17 cellular contexts compared by ENCODE assay signal in the genomic region with DNA sequence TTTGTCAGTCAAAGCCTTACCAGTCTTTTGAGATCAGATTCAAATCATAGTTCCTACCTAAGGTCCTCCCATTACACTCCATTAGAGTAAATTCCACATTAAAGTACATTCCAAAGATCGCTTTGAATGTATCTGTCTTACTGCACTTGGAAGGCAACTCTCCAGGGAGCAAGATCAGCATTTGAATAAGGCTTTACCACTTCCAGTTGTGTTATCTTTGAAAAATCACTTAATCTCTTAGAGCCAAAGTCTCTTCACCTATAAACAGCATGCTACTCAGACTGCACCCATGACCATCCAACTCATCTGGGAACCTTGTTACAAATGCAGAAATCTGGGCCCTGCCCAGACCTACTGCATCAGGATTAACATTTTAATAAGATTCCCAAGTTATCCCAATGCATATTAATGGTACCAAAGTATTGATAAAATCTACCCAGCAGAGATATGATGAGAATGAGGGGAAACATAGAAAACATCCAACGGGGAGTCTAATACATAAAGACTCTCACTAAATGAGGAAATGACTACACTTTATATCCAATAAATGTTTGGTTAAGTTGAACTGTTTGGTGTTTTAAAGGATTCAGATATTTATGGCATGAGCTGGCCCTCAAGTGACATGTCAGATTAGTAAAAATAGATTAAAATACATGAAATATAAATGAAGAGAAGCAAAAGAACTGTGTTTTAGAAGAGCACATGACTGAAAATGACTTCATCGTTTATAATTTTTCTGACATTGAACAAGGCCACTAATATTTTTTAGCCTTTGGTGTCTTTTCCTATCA.
A peak's percentile ranks its signal among the peaks of the same experiment; 100 is the strongest.
DNase-seq lines count a peak whose midpoint lies in the region; ATAC-seq and TF ChIP-seq lines count a peak whose summit lies in the region.
"Had no signal": no experiment of that assay in that cellular context is flagged by ENCODE, and none has a peak within 500 bp of the region (broad histone marks: within the 10 kb centered on the region; RNA-seq: fewer than 3 reads in every experiment).

No MANE protein-coding gene starts in this region.

- H3K9me3 ChIP-seq in PC-3 (ENCODE audit: low read length) = no peaks in the 10 kb centered on the region
- no peaks in the 10 kb centered on the region for H3K9me3 ChIP-seq in endodermal cell (ENCODE audit: control insufficient read depth, low read length)
- H3K9me3 ChIP-seq in thyroid gland = no peaks in the 10 kb centered on the region
- H3K9me3 ChIP-seq: ovary, stomach had no signal

- no peaks in the 10 kb centered on the region for H3K9me2 ChIP-seq in PC-3 (replicated peaks; ENCODE audit: low read length)

- H3K27me3 ChIP-seq in PC-3 (ENCODE audit: low read length) (no peaks in the 10 kb centered on the region), endodermal cell (ENCODE audit: control insufficient read depth, insufficient read depth, low read length, poor library complexity, severe bottlenecking) (no peaks in the 10 kb centered on the region), thyroid gland (no peaks in the 10 kb centered on the region)
- H3K27me3 ChIP-seq: ovary, stomach had no signal

- TF ChIP-seq POLR2A in thyroid gland (IDR thresholded peaks at IDR 0.05) = no peak

- no peaks in the 10 kb centered on the region for H3F3A ChIP-seq in PC-3 (ENCODE audit: low read length, unreplicated experiment)

- peak overlapping the region; percentile 2 for H3K4me3 Mint-ChIP-seq in endodermal cell
- H3K4me3 Mint-ChIP-seq in neural crest cell = peak overlapping the region; percentile 2
- H3K4me3 Mint-ChIP-seq in activated CD8-positive, alpha-beta T cell treated with anti-CD3 and anti-CD28 coated beads, Interleukin-2, amount 10 ng/mL, durations not matched to agents 7 days and 5 days = no peak overlapping the region
- no peak overlapping the region for H3K4me3 Mint-ChIP-seq in activated naive CD8-positive, alpha-beta T cell treated with anti-CD3 and anti-CD28 coated beads, Interleukin-2, amount 50 U/mL, for 24 hours
- H3K4me3 Mint-ChIP-seq: activated CD4-positive, alpha-beta T cell treated with anti-CD3 and anti-CD28 coated beads, Interleukin-2, amount 10 ng/mL, durations not matched to agents 24 days and 14 days; dendritic cell treated with granulocyte-macrophage colony-stimulating factor and Interleukin-4, amounts not matched to agents 40 ng/mL and 50 ng/mL, for 4 days had no signal

- H3K9ac ChIP-seq in PC-3 (ENCODE audit: low read length) (no peak overlapping the region), endodermal cell (ENCODE audit: extremely low read depth, low read length, poor library complexity, severe bottlenecking) (no peak overlapping the region)

- H3K4me2 ChIP-seq in PC-3 (ENCODE audit: low read length) = no peak overlapping the region
- H3K4me2 ChIP-seq: smooth muscle cell had no signal

- H3K27me3 Mint-ChIP-seq in endodermal cell (ENCODE audit: insufficient read depth) (peaks cover 9% of the 10 kb centered on the region), neural crest cell (ENCODE audit: low read depth) (no peaks in the 10 kb centered on the region)
- H3K27me3 Mint-ChIP-seq in activated CD8-positive, alpha-beta T cell treated with anti-CD3 and anti-CD28 coated beads, Interleukin-2, amount 10 ng/mL, durations not matched to agents 7 days and 5 days (ENCODE audit: low read depth) = no peaks in the 10 kb centered on the region
- H3K27me3 Mint-ChIP-seq in activated naive CD8-positive, alpha-beta T cell treated with anti-CD3 and anti-CD28 coated beads, Interleukin-2, amount 50 U/mL, for 24 hours = no peaks in the 10 kb centered on the region
- H3K27me3 Mint-ChIP-seq: activated CD4-positive, alpha-beta T cell treated with anti-CD3 and anti-CD28 coated beads, Interleukin-2, amount 10 ng/mL, durations not matched to agents 24 days and 14 days; dendritic cell treated with granulocyte-macrophage colony-stimulating factor and Interleukin-4, amounts not matched to agents 40 ng/mL and 50 ng/mL, for 4 days had no signal

- no peak overlapping the region for H2AFZ ChIP-seq in PC-3 (ENCODE audit: low read length)

- DNase-seq in EH (ENCODE audit: low read depth) (peak; percentile 84), PC-3 (peak; percentile 11), endodermal cell (no peak), neural crest cell (ENCODE audit: low read depth, low spot score) (no peak), NCI-H187 (lab: John Stamatoyannopoulos, UW) (no peak), thyroid gland (no peak)
- no peak for DNase-seq in activated CD8-positive, alpha-beta T cell treated with anti-CD3 and anti-CD28 coated beads, Interleukin-2, amount 10 ng/mL, durations not matched to agents 7 days and 5 days
- no peak for DNase-seq in activated naive CD8-positive, alpha-beta T cell treated with anti-CD3 and anti-CD28 coated beads, Interleukin-2, amount 50 U/mL, for 24 hours
- DNase-seq: activated CD4-positive, alpha-beta T cell treated with anti-CD3 and anti-CD28 coated beads, Interleukin-2, amount 10 ng/mL, durations not matched to agents 24 days and 14 days; DMS 273 treated with DMSO at 0.1 percent for 48 hours; NCI-H2029; NCI-H774; ovary; stomach had no signal

- BruUV-seq in PC-3 (replicated peaks; lab: Mats Ljungman, UMichigan) = no TSS peak

- H3K36me3 ChIP-seq in PC-3 (ENCODE audit: low read depth, low read length) (no peaks in the 10 kb centered on the region), endodermal cell (ENCODE audit: control insufficient read depth, insufficient read depth, low read length) (no peaks in the 10 kb centered on the region), thyroid gland (no peaks in the 10 kb centered on the region)
- H3K36me3 ChIP-seq: ovary, stomach had no signal

- intact Hi-C loops in PC-3 (cut with micrococcal nuclease) = no loop called here
- intact Hi-C loops in thyroid gland (cut with DNase I) = no loop called here

- H3K4me1 ChIP-seq in PC-3 (ENCODE audit: insufficient read depth, low read length) (peaks cover 6% of the 10 kb centered on the region; the same call in 1 of the 2 replicates), endodermal cell (ENCODE audit: control insufficient read depth, insufficient read depth, low read length) (peaks cover 12% of the 10 kb centered on the region), thyroid gland (peaks cover 18 to 22% of the 10 kb centered on the region in 2 donors)

- no peaks in the 10 kb centered on the region for H3K79me2 ChIP-seq in PC-3 (ENCODE audit: low read length)

- no peaks in the 10 kb centered on the region for H3K9me3 Mint-ChIP-seq in endodermal cell
- no peaks in the 10 kb centered on the region for H3K9me3 Mint-ChIP-seq in neural crest cell
- no peaks in the 10 kb centered on the region for H3K9me3 Mint-ChIP-seq in activated CD8-positive, alpha-beta T cell treated with anti-CD3 and anti-CD28 coated beads, Interleukin-2, amount 10 ng/mL, durations not matched to agents 7 days and 5 days (ENCODE audit: insufficient read depth)
- no peaks in the 10 kb centered on the region for H3K9me3 Mint-ChIP-seq in activated naive CD8-positive, alpha-beta T cell treated with anti-CD3 and anti-CD28 coated beads, Interleukin-2, amount 50 U/mL, for 24 hours
- H3K9me3 Mint-ChIP-seq: activated CD4-positive, alpha-beta T cell treated with anti-CD3 and anti-CD28 coated beads, Interleukin-2, amount 10 ng/mL, durations not matched to agents 24 days and 14 days; dendritic cell treated with granulocyte-macrophage colony-stimulating factor and Interleukin-4, amounts not matched to agents 40 ng/mL and 50 ng/mL, for 4 days had no signal

- H3K36me3 Mint-ChIP-seq in endodermal cell (ENCODE audit: low read depth) = no peaks in the 10 kb centered on the region
- no peaks in the 10 kb centered on the region for H3K36me3 Mint-ChIP-seq in neural crest cell (ENCODE audit: low read depth)
- no peaks in the 10 kb centered on the region for H3K36me3 Mint-ChIP-seq in activated CD8-positive, alpha-beta T cell treated with anti-CD3 and anti-CD28 coated beads, Interleukin-2, amount 10 ng/mL, durations not matched to agents 7 days and 5 days (ENCODE audit: low read depth)
- no peaks in the 10 kb centered on the region for H3K36me3 Mint-ChIP-seq in activated naive CD8-positive, alpha-beta T cell treated with anti-CD3 and anti-CD28 coated beads, Interleukin-2, amount 50 U/mL, for 24 hours (ENCODE audit: low read depth)

- peak; percentile 48 for ATAC-seq in PC-3
- no peak for ATAC-seq in activated CD8-positive, alpha-beta T cell treated with anti-CD3 and anti-CD28 coated beads, Interleukin-2, amount 10 ng/mL, durations not matched to agents 7 days and 5 days
- ATAC-seq in activated naive CD8-positive, alpha-beta T cell treated with anti-CD3 and anti-CD28 coated beads, Interleukin-2, amount 50 U/mL, for 24 hours = no peak
- ATAC-seq: Right ventricle myocardium inferior had no signal

- WGBS in endodermal cell (ENCODE audit: insufficient coverage in 1 of 2, insufficient read length in 1 of 2), 2 experiments = 22 to 63% methylated on average over 1 to 2 of the region's 3 CpGs
- WGBS in thyroid gland, 2 donors = 87 to 88% methylated on average over 3 of the region's 3 CpGs

- H4K20me1 ChIP-seq in PC-3 (ENCODE audit: low read length) = no peaks in the 10 kb centered on the region

- CTCF ChIA-PET in PC-3 (lab: Charles Lee) = no interaction called here
- CTCF ChIA-PET in activated CD8-positive, alpha-beta T cell treated with anti-CD3 and anti-CD28 coated beads, Interleukin-2, amount 10 ng/mL, durations not matched to agents 7 days and 5 days (lab: Charles Lee) = interaction anchor here (1.1 kb wide), 1 partner anchor 9 kb away, joined by 3 read pairs; no protein-coding TSS in a partner anchor

- no peak overlapping the region for H3K27ac Mint-ChIP-seq in endodermal cell
- H3K27ac Mint-ChIP-seq in neural crest cell (ENCODE audit: unreplicated experiment) = peak overlapping the region; percentile 92
- no peak overlapping the region for H3K27ac Mint-ChIP-seq in activated CD8-positive, alpha-beta T cell treated with anti-CD3 and anti-CD28 coated beads, Interleukin-2, amount 10 ng/mL, durations not matched to agents 7 days and 5 days
- H3K27ac Mint-ChIP-seq in activated naive CD8-positive, alpha-beta T cell treated with anti-CD3 and anti-CD28 coated beads, Interleukin-2, amount 50 U/mL, for 24 hours = no peak overlapping the region
- H3K27ac Mint-ChIP-seq: activated CD4-positive, alpha-beta T cell treated with anti-CD3 and anti-CD28 coated beads, Interleukin-2, amount 10 ng/mL, durations not matched to agents 24 days and 14 days; dendritic cell treated with granulocyte-macrophage colony-stimulating factor and Interleukin-4, amounts not matched to agents 40 ng/mL and 50 ng/mL, for 4 days had no signal

- no peak for TF ChIP-seq CTCF in PC-3 (conservative IDR thresholded peaks at IDR 0.05; ENCODE audit: low read depth, low read length)
- no peak for TF ChIP-seq CTCF in endodermal cell (conservative IDR thresholded peaks at IDR 0.05)
- TF ChIP-seq CTCF in neural crest cell (conservative IDR thresholded peaks at IDR 0.05) = no peak
- TF ChIP-seq CTCF in thyroid gland (IDR thresholded peaks at IDR 0.05) = no peak

- POLR2A ChIA-PET in PC-3 (lab: Charles Lee; ENCODE audit: unreplicated experiment) = no interaction called here
- POLR2A ChIA-PET in activated CD8-positive, alpha-beta T cell treated with anti-CD3 and anti-CD28 coated beads, Interleukin-2, amount 10 ng/mL, durations not matched to agents 7 days and 5 days (lab: Charles Lee) = no interaction called here

- H3K27ac ChIP-seq in PC-3 (ENCODE audit: low read length) (no peak overlapping the region), endodermal cell (ENCODE audit: low read depth, low read length) (peak overlapping the region; percentile 98), thyroid gland (peak overlapping the region in 1 of 3 donors; percentile 62)
- H3K27ac ChIP-seq: ovary, stomach had no signal

- H3K4me3 ChIP-seq in PC-3 (ENCODE audit: low read length) = no peak overlapping the region
- H3K4me3 ChIP-seq in endodermal cell (ENCODE audit: low read length) = peak overlapping the region; percentile 41
- H3K4me3 ChIP-seq in thyroid gland (replicated peaks in 1 of 3) = no peak overlapping the region
- H3K4me3 ChIP-seq: ovary, smooth muscle cell, stomach had no signal

- H3K4me1 Mint-ChIP-seq in endodermal cell (peaks cover 53% of the 10 kb centered on the region), neural crest cell (peaks cover 62% of the 10 kb centered on the region)
- H3K4me1 Mint-ChIP-seq in activated CD8-positive, alpha-beta T cell treated with anti-CD3 and anti-CD28 coated beads, Interleukin-2, amount 10 ng/mL, durations not matched to agents 7 days and 5 days (ENCODE audit: low read depth) = peaks cover 9% of the 10 kb centered on the region
- H3K4me1 Mint-ChIP-seq in activated naive CD8-positive, alpha-beta T cell treated with anti-CD3 and anti-CD28 coated beads, Interleukin-2, amount 50 U/mL, for 24 hours = peaks cover 47% of the 10 kb centered on the region

Comparison
In these comparisons a context has a peak if more than half of its experiments do, and no peak if none do; other contexts are left out.
1. DNase-seq: peak in EH (single experiment) and PC-3 (single experiment); none in endodermal cell (single experiment), neural crest cell (single experiment), activated CD8-positive, alpha-beta T cell treated with anti-CD3 and anti-CD28 coated beads, Interleukin-2, amount 10 ng/mL, durations not matched to agents 7 days and 5 days (single experiment), NCI-H187 (0 of 2), activated naive CD8-positive, alpha-beta T cell treated with anti-CD3 and anti-CD28 coated beads, Interleukin-2, amount 50 U/mL, for 24 hours (single experiment) and thyroid gland (0 of 2).
2. H3K4me3 Mint-ChIP-seq: peak in endodermal cell (single experiment) and neural crest cell (single experiment); none in activated CD8-positive, alpha-beta T cell treated with anti-CD3 and anti-CD28 coated beads, Interleukin-2, amount 10 ng/mL, durations not matched to agents 7 days and 5 days (single experiment) and activated naive CD8-positive, alpha-beta T cell treated with anti-CD3 and anti-CD28 coated beads, Interleukin-2, amount 50 U/mL, for 24 hours (single experiment).